8 cellular contexts compared by ENCODE assay signal in the genomic region with DNA sequence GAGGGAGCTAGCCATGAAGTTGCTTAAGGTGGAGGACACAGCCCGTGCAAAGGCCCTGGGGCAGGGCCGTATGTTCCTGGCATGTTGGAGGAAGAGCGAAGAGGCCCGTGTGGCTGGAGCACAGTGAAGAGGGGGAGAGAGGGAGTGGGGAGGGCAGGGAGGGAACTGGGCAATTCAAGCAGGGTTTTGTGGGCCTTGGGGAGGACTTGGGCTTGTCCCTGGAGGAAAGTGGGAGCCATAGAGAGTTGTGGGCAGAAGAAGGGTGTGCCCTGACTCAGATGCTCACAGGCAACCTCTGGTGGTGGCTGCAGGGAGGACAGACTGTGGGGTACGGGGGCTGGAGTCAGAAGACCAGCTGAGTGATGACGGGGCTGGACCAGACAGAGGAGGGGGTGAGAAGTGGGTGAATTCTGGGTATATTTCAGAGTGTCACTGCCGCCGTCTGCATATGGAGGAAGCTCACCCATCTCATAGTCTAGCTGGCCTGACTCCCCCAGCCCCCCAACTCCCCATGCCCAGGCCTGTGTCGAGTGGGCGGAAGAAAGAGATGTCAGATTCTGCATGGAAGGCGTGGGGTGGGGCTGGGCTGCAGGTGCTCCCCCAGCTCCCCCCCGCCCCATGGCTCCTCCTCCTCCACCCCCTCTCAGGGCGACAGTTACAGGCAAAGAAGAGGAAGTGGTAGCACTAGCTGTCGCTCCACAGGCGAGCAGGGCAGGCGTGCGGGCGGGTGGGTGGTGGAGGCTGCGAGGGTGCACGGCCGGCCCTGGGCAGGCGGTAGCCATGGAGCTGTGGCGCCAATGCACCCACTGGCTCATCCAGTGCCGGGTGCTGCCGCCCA. TPM values are rescaled to one million over a fixed set of nuclear protein-coding genes. Genes with fewer than 3 reads are reported as not detected.
A peak's percentile ranks its signal among the peaks of the same experiment; 100 is the strongest.
DNase-seq lines count a peak whose midpoint lies in the region; ATAC-seq and TF ChIP-seq lines count a peak whose summit lies in the region.

A gene with protein sequence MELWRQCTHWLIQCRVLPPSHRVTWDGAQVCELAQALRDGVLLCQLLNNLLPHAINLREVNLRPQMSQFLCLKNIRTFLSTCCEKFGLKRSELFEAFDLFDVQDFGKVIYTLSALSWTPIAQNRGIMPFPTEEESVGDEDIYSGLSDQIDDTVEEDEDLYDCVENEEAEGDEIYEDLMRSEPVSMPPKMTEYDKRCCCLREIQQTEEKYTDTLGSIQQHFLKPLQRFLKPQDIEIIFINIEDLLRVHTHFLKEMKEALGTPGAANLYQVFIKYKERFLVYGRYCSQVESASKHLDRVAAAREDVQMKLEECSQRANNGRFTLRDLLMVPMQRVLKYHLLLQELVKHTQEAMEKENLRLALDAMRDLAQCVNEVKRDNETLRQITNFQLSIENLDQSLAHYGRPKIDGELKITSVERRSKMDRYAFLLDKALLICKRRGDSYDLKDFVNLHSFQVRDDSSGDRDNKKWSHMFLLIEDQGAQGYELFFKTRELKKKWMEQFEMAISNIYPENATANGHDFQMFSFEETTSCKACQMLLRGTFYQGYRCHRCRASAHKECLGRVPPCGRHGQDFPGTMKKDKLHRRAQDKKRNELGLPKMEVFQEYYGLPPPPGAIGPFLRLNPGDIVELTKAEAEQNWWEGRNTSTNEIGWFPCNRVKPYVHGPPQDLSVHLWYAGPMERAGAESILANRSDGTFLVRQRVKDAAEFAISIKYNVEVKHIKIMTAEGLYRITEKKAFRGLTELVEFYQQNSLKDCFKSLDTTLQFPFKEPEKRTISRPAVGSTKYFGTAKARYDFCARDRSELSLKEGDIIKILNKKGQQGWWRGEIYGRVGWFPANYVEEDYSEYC (plus strand): TSS at position 681 of the 838 bp plus-strand sequence. CDS start 100 bp downstream, at position 781.

- peak within 1 kb of the TSS; percentile 54 for H3K27ac ChIP-seq in left ventricle myocardium inferior (replicated peaks)

- peak within 1 kb of the TSS; percentile 52 for H3K4me3 ChIP-seq in left ventricle myocardium inferior

- H3K27me3 ChIP-seq in left ventricle myocardium inferior (ENCODE audit: low read depth), result peaks cover 38% of the 10 kb centered on the region

- no peaks in the 10 kb centered on the region for H3K9me3 ChIP-seq in left ventricle myocardium inferior (replicated peaks)

- DNase-seq in NOMO-1 treated with DMSO at 0.1 percent for 48 hours (lab: John Stamatoyannopoulos, UW; ENCODE audit: unreplicated experiment), result peak; percentile 88
- DNase-seq in activated T-cell treated with anti-CD3 and anti-CD28 coated beads for 4 hours, result peak; percentile 78
- peak; percentile 58 for DNase-seq in left ventricle myocardium inferior
- DNase-seq in stimulated activated CD4-positive, alpha-beta T cell treated with anti-CD3 and anti-CD28 coated beads, Interleukin-2, amount 100 ng/mL, for 4 hours (ENCODE audit: low read depth), result peak; percentile 85
- DNase-seq in HCEC 1CT, result no peak

- peak; percentile 41 for ATAC-seq in GM19324 (IDR thresholded peaks at IDR 0.05; ENCODE audit: low FRiP score, unreplicated experiment)
- no peak for ATAC-seq in GM19328 (IDR thresholded peaks at IDR 0.05; ENCODE audit: unreplicated experiment)
- no peak for ATAC-seq in GM21390 (IDR thresholded peaks at IDR 0.05; ENCODE audit: unreplicated experiment)

- peaks cover 8% of the 10 kb centered on the region for H3K4me1 ChIP-seq in left ventricle myocardium inferior

- no peak for TF ChIP-seq CTCF in left ventricle myocardium inferior (IDR thresholded peaks at IDR 0.05; ENCODE audit: borderline replicate concordance)

- intact Hi-C loops in left ventricle myocardium inferior (cut with micrococcal nuclease), result loop anchor here (10.0 kb wide), 1 partner anchor 137 kb away; no protein-coding TSS in a partner anchor

- H3K36me3 ChIP-seq in left ventricle myocardium inferior, result no peaks in the 10 kb centered on the region

RNA-seq across cellular contexts. Expression of the gene that starts here (rescaled TPM):
- 1.8 TPM for total RNA-seq in left ventricle myocardium inferior
